1 cellular context compared by ENCODE assay signal in genomic region chr1:116666747-116667576, GRCh38.
TF ChIP-seq lines count a peak whose summit lies in the region.

No MANE protein-coding gene starts in this region.

TF ChIP-seq in GM23338, 12 proteins besides CTCF, POLR2A, EP300 and RAD21 (continued from another document):
- TF ChIP-seq, protein P1, sequence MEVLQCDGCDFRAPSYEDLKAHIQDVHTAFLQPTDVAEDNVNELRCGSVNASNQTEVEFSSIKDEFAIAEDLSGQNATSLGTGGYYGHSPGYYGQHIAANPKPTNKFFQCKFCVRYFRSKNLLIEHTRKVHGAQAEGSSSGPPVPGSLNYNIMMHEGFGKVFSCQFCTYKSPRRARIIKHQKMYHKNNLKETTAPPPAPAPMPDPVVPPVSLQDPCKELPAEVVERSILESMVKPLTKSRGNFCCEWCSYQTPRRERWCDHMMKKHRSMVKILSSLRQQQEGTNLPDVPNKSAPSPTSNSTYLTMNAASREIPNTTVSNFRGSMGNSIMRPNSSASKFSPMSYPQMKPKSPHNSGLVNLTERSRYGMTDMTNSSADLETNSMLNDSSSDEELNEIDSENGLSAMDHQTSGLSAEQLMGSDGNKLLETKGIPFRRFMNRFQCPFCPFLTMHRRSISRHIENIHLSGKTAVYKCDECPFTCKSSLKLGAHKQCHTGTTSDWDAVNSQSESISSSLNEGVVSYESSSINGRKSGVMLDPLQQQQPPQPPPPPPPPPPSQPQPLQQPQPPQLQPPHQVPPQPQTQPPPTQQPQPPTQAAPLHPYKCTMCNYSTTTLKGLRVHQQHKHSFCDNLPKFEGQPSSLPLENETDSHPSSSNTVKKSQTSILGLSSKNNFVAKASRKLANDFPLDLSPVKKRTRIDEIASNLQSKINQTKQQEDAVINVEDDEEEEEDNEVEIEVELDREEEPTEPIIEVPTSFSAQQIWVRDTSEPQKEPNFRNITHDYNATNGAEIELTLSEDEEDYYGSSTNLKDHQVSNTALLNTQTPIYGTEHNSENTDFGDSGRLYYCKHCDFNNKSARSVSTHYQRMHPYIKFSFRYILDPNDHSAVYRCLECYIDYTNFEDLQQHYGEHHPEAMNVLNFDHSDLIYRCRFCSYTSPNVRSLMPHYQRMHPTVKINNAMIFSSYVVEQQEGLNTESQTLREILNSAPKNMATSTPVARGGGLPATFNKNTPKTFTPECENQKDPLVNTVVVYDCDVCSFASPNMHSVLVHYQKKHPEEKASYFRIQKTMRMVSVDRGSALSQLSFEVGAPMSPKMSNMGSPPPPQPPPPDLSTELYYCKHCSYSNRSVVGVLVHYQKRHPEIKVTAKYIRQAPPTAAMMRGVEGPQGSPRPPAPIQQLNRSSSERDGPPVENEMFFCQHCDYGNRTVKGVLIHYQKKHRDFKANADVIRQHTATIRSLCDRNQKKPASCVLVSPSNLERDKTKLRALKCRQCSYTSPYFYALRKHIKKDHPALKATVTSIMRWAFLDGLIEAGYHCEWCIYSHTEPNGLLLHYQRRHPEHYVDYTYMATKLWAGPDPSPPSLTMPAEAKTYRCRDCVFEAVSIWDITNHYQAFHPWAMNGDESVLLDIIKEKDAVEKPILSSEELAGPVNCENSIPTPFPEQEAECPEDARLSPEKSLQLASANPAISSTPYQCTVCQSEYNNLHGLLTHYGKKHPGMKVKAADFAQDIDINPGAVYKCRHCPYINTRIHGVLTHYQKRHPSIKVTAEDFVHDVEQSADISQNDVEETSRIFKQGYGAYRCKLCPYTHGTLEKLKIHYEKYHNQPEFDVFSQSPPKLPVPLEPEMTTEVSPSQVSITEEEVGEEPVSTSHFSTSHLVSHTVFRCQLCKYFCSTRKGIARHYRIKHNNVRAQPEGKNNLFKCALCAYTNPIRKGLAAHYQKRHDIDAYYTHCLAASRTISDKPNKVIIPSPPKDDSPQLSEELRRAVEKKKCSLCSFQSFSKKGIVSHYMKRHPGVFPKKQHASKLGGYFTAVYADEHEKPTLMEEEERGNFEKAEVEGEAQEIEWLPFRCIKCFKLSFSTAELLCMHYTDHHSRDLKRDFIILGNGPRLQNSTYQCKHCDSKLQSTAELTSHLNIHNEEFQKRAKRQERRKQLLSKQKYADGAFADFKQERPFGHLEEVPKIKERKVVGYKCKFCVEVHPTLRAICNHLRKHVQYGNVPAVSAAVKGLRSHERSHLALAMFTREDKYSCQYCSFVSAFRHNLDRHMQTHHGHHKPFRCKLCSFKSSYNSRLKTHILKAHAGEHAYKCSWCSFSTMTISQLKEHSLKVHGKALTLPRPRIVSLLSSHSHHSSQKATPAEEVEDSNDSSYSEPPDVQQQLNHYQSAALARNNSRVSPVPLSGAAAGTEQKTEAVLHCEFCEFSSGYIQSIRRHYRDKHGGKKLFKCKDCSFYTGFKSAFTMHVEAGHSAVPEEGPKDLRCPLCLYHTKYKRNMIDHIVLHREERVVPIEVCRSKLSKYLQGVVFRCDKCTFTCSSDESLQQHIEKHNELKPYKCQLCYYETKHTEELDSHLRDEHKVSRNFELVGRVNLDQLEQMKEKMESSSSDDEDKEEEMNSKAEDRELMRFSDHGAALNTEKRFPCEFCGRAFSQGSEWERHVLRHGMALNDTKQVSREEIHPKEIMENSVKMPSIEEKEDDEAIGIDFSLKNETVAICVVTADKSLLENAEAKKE (CRISPR knock-in tag; IDR thresholded peaks at IDR 0.05): no peak
- TF ChIP-seq EZH2phosphoT487 (IDR thresholded peaks at IDR 0.05; ENCODE audit: unreplicated experiment) (no peak), ETS1 (IDR thresholded peaks at IDR 0.05) (no peak), JUNB (IDR thresholded peaks at IDR 0.05; ENCODE audit: unreplicated experiment) (no peak), POLR2AphosphoS5 (IDR thresholded peaks at IDR 0.05; ENCODE audit: low read depth) (no peak), CREB1 (CRISPR knock-in tag; IDR thresholded peaks at IDR 0.05; ENCODE audit: low read depth) (no peak), ZNF331 (CRISPR knock-in tag; IDR thresholded peaks at IDR 0.05; ENCODE audit: low read depth) (no peak)
